ENCODE assay signal across 18 cellular contexts in the genomic region with DNA sequence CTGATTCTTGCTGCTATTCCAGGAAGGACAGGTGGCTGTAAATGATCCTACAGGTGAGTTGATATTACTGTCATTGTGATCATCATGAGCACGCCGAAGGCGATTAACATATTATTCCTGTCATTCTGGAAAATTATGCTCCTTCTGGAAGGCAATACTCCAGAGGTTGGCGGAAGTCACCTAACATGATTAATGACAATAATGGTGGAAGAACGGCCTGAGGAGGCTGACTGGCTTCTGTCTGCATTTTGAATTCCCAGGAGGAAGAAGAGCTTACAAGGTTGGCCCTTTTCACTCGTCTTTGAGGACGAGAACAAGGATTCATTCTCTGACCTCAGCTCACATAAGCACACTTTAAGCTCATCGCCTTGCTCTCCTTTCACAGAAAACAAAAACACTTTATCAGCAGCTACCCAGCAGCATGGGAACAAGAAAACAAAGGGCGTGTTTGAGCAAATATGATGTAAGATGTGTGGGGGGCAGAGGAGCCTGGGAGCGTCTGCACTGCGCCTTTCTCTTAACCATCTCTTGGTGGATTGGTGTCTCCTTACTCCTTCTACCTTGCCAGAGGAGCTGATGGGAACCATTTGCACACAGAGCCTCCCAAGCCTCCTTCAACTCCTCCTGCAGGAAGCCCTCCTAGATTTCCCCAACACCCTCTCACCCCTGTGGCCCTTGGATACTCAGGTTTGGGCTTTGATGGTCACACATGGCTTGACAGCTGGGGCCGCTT. TPM values are rescaled to one million over a fixed set of nuclear protein-coding genes. Genes with fewer than 3 reads are reported as not detected.
A peak's percentile ranks its signal among the peaks of the same experiment; 100 is the strongest.
DNase-seq lines count a peak whose midpoint lies in the region; TF ChIP-seq lines count a peak whose summit lies in the region.
"Had no signal": no experiment of that assay in that cellular context is flagged by ENCODE, and none has a peak within 500 bp of the region (broad histone marks: within the 10 kb centered on the region; RNA-seq: fewer than 3 reads in every experiment).

No MANE protein-coding gene starts in this region.

- H3K9me3 Mint-ChIP-seq in brain (no peaks in the 10 kb centered on the region), neural crest cell (no peaks in the 10 kb centered on the region)
- H3K9me3 Mint-ChIP-seq: CD14-positive monocyte, naive B cell had no signal

- H3K4me1 Mint-ChIP-seq in brain: peaks cover 70% of the 10 kb centered on the region
- H3K4me1 Mint-ChIP-seq in neural crest cell: peaks cover 72% of the 10 kb centered on the region
- H3K4me1 Mint-ChIP-seq: CD14-positive monocyte, naive B cell had no signal

- in situ Hi-C loops in G401 (cut with HindIII; ENCODE audit: low sequenced_read_pairs): no loop called here

- H3K36me3 Mint-ChIP-seq in brain: no peaks in the 10 kb centered on the region
- no peaks in the 10 kb centered on the region for H3K36me3 Mint-ChIP-seq in neural crest cell (ENCODE audit: low read depth)
- H3K36me3 Mint-ChIP-seq: CD14-positive monocyte, naive B cell had no signal

- TF ChIP-seq CTCF in brain (conservative IDR thresholded peaks at IDR 0.05) (no peak), neural crest cell (conservative IDR thresholded peaks at IDR 0.05) (no peak)

- H3K27me3 Mint-ChIP-seq in brain (peaks cover 6% of the 10 kb centered on the region), neural crest cell (ENCODE audit: low read depth) (no peaks in the 10 kb centered on the region)

- 82% methylated on average over 12 of the region's 12 CpGs for WGBS in urinary bladder

- H3K27ac Mint-ChIP-seq in brain (peak overlapping the region in 3 of 5 experiments; percentile 65 to 79 (median 67)), neural crest cell (ENCODE audit: unreplicated experiment) (peak overlapping the region; percentile 82)

- H3K36me3 ChIP-seq in urinary bladder (ENCODE audit: insufficient read depth): no peaks in the 10 kb centered on the region
- H3K36me3 ChIP-seq: ascending aorta had no signal

- no peak overlapping the region for H3K4me3 ChIP-seq in urinary bladder (ENCODE audit: low read depth, low read length)
- H3K4me3 ChIP-seq: ascending aorta had no signal

- peak overlapping the region; percentile 13 for H3K27ac ChIP-seq in urinary bladder (ENCODE audit: low read depth)
- H3K27ac ChIP-seq: ascending aorta had no signal

- H3K4me1 ChIP-seq in urinary bladder (ENCODE audit: insufficient read depth): no peaks in the 10 kb centered on the region
- H3K4me1 ChIP-seq: ascending aorta had no signal

- peak; percentile 23 for DNase-seq in NCI-H2171 treated with DMSO at 0.1 percent for 48 hours (lab: John Stamatoyannopoulos, UW)
- DNase-seq in NCI-H2171 (lab: John Stamatoyannopoulos, UW): no peak
- no peak for DNase-seq in neural crest cell (ENCODE audit: low read depth, low spot score)
- DNase-seq in SW480 (ENCODE audit: low spot score): no peak
- no peak for DNase-seq in T-helper 1 cell
- no peak for DNase-seq in G401 (ENCODE audit: low spot score)
- DNase-seq: 8988T; activated CD8-positive, alpha-beta memory T cell treated with anti-CD3 and anti-CD28 coated beads for 24 hours; dermis blood vessel endothelial cell; DND-41; naive B cell; NCI-H345; SK-N-SH; stimulated activated CD4-positive, alpha-beta T cell treated with anti-CD3 and anti-CD28 coated beads, Interleukin-4, amount 100 ng/mL, for 1 hour had no signal

- H3K4me3 Mint-ChIP-seq in brain (peak overlapping the region in 1 of 5 experiments; percentile 30), neural crest cell (peak overlapping the region; percentile 29)
- H3K4me3 Mint-ChIP-seq: CD14-positive monocyte, naive B cell had no signal

RNA-seq across cellular contexts. Expression of a gene that starts 23.0 kb away (rescaled TPM):
- 34.7 TPM for polyA plus RNA-seq in brain (ENCODE audit: insufficient read depth, low read depth, low replicate concordance)
- total RNA-seq in neural crest cell: 4.9 and 5.5 TPM in 2 replicates
- 1.1 TPM for total RNA-seq in urinary bladder
- polyA plus RNA-seq in urinary bladder: 0.25 TPM
- 9.9 and 17.3 TPM in 2 replicates for total RNA-seq in G401 (2014; rRNA removed; shearing (Covaris generic))
- total RNA-seq: ascending aorta, dermis blood vessel endothelial cell had no signal
- polyA plus RNA-seq: CD14-positive monocyte had no signal

RNA-seq across cellular contexts. Expression of a gene that starts 53.0 kb away (rescaled TPM):
- polyA plus RNA-seq in brain (ENCODE audit: insufficient read depth, low read depth, low replicate concordance) (24.2 TPM), urinary bladder (18.5 TPM)
- total RNA-seq in neural crest cell (not detected in 2 replicates), urinary bladder (23.4 TPM)
- not detected in 2 replicates for total RNA-seq in G401 (2014; rRNA removed; shearing (Covaris generic))

Comparison
In these comparisons a context has a peak if more than half of its experiments do, and no peak if none do; other contexts are left out.
1. RNA of a gene that starts 53.0 kb away (total RNA-seq): 23.4 TPM in urinary bladder (single experiment); not detected in neural crest cell and not detected in G401; every median in the first group is over 10 times any median in the second.